Comparison of ENCODE assay signal across 8 cellular contexts in genomic region chr2:207133493-207133861, GRCh38. TPM values are rescaled to one million over a fixed set of nuclear protein-coding genes. Genes with fewer than 3 reads are reported as not detected.
DNase-seq lines count a peak whose midpoint lies in the region; ATAC-seq and TF ChIP-seq lines count a peak whose summit lies in the region.

No MANE protein-coding gene starts in this region.

- no peaks in the 10 kb centered on the region for H3K9me3 Mint-ChIP-seq in endothelial cell (ENCODE audit: unreplicated experiment)

- no peaks in the 10 kb centered on the region for H3K36me3 ChIP-seq in neutrophil

- H3K27me3 ChIP-seq in neutrophil, result no peaks in the 10 kb centered on the region

- H3K4me1 Mint-ChIP-seq in endothelial cell (ENCODE audit: unreplicated experiment), result peaks cover 82% of the 10 kb centered on the region

- peaks cover 2% of the 10 kb centered on the region for H3K27me3 Mint-ChIP-seq in endothelial cell (ENCODE audit: unreplicated experiment)

- peak overlapping the region; percentile 90 for H3K27ac Mint-ChIP-seq in endothelial cell (ENCODE audit: unreplicated experiment)

- H3K4me3 ChIP-seq in neutrophil (ENCODE audit: low read depth in 1 of 2, low read length in 1 of 2), result peak overlapping the region in 1 of 2 experiments; percentile 46

- H3K4me3 Mint-ChIP-seq in endothelial cell (ENCODE audit: unreplicated experiment), result peak overlapping the region; percentile 75

- no peaks in the 10 kb centered on the region for H3K9me3 ChIP-seq in neutrophil

- no peak for ATAC-seq in GM21360 (IDR thresholded peaks at IDR 0.05; ENCODE audit: unreplicated experiment)
- ATAC-seq in GM21529 (IDR thresholded peaks at IDR 0.05; ENCODE audit: unreplicated experiment), result no peak

- DNase-seq in COR-L47 (lab: John Stamatoyannopoulos, UW) (peak; percentile 96), NCI-H2171 (lab: John Stamatoyannopoulos, UW) (peak; percentile 92), endothelial cell (ENCODE audit: low spot score) (no peak), T-helper 1 cell (no peak), ureter (ENCODE audit: low spot score) (no peak)

- H3K36me3 Mint-ChIP-seq in endothelial cell (ENCODE audit: low read depth, unreplicated experiment), result peaks cover 42% of the 10 kb centered on the region

- peaks cover 100% of the 10 kb centered on the region in 2 experiments for H3K4me1 ChIP-seq in neutrophil (ENCODE audit: control insufficient read depth in 1 of 2, insufficient read depth in 1 of 2, low read depth in 1 of 2, low read length in 1 of 2)

- peak overlapping the region; percentile 94 for H3K27ac ChIP-seq in neutrophil

- TF ChIP-seq CTCF in endothelial cell (IDR thresholded peaks at IDR 0.05; ENCODE audit: unreplicated experiment) (no peak), neutrophil (IDR thresholded peaks at IDR 0.05) (no peak)

RNA-seq across cellular contexts. Expression of gene KLF7, which starts 32.3 kb away (rescaled TPM):
- total RNA-seq in endothelial cell (ENCODE audit: unreplicated experiment) (120 TPM), ureter (54.7 TPM)

Comparison
In these comparisons a context has a peak if more than half of its experiments do, and no peak if none do; other contexts are left out.
1. DNase-seq: peak in COR-L47 (single experiment) and NCI-H2171 (single experiment); none in endothelial cell (single experiment), T-helper 1 cell (0 of 5) and ureter (single experiment).